17 cellular contexts compared by ENCODE assay signal in genomic region chr6:43842964-43843645, GRCh38.
"Had no signal": no experiment of that assay in that cellular context is flagged by ENCODE, and none has a peak within 500 bp of the region (broad histone marks: within the 10 kb centered on the region; RNA-seq: fewer than 3 reads in every experiment).

No MANE protein-coding gene starts in this region.

- H3K4me3 ChIP-seq: coronary artery, left lung, neural progenitor cell, right atrium auricular region, upper lobe of left lung had no signal

- H2AFZ ChIP-seq: neural progenitor cell had no signal

- H3K4me1 Mint-ChIP-seq: central memory CD8-positive, alpha-beta T cell had no signal

- DNase-seq: activated CD4-positive, alpha-beta T cell treated with anti-CD3 and anti-CD28 coated beads, Interleukin-2, amount 50 U/mL, for 4 hours; activated gamma-delta T cell treated with Interleukin-2 at 50 U/mL for 16 hours; amygdala; left lung; mammary epithelial cell; midbrain; stimulated activated CD4-positive, alpha-beta T cell treated with anti-CD3 and anti-CD28 coated beads, Interleukin-15, amount 100 ng/mL, for 24 hours; stimulated activated CD4-positive, alpha-beta T cell treated with anti-CD3 and anti-CD28 coated beads, Interleukin-2, amount 100 ng/mL, for 48 hours; T-helper 17 cell; upper lobe of left lung had no signal

- H3K27ac ChIP-seq: coronary artery, left lung, neural progenitor cell, right atrium auricular region, upper lobe of left lung had no signal

- H3K4me3 Mint-ChIP-seq: activated naive CD8-positive, alpha-beta T cell; central memory CD8-positive, alpha-beta T cell; neural progenitor cell; stimulated activated naive CD8-positive, alpha-beta T cell treated with anti-CD3 and anti-CD28 coated beads, Interleukin-15, Interleukin-2, amounts not matched to agents 100 ng/mL and 50 ng/mL, for 24 hours; T-helper 17 cell had no signal

- ATAC-seq: left lung, T-helper 17 cell had no signal

- H3K36me3 ChIP-seq: left lung, neural progenitor cell, right atrium auricular region, upper lobe of left lung had no signal

- H3K4me2 ChIP-seq: neural progenitor cell had no signal

- H3K27ac Mint-ChIP-seq: activated naive CD8-positive, alpha-beta T cell; neural progenitor cell; progenitor cell of endocrine pancreas; stimulated activated naive CD8-positive, alpha-beta T cell treated with anti-CD3 and anti-CD28 coated beads, Interleukin-15, Interleukin-2, amounts not matched to agents 100 ng/mL and 50 ng/mL, for 24 hours had no signal

- H3K9ac ChIP-seq: neural progenitor cell had no signal

- H3K9me3 ChIP-seq: left lung, right atrium auricular region, upper lobe of left lung had no signal

- H3K4me1 ChIP-seq: right atrium auricular region had no signal

- H3K9me3 Mint-ChIP-seq: central memory CD8-positive, alpha-beta T cell; neural progenitor cell; stimulated activated naive CD8-positive, alpha-beta T cell treated with anti-CD3 and anti-CD28 coated beads, Interleukin-15, Interleukin-2, amounts not matched to agents 100 ng/mL and 50 ng/mL, for 24 hours had no signal

- H3K36me3 Mint-ChIP-seq: activated naive CD8-positive, alpha-beta T cell; neural progenitor cell had no signal

- H3K27me3 ChIP-seq: left lung, neural progenitor cell, right atrium auricular region, upper lobe of left lung had no signal
